ENCODE assay signal across 29 cellular contexts in the genomic region with DNA sequence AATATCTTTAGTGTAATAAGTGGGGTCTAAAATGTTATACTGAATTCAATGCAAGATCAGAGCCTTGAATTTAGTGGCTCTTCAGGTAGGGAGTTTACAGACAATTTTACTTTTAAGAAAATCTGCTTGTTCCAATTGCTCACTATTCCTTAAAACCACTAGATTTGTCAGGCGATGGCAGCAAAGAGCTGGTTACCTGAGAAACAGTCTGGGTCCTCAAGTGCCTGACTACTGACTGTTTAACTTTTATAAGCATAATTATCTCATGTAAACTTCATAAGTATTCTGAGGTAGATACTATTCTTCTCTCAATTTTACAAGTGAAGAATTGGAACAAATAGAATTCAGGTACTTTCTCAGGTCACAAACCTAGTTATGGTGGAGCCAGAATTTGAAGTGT.
DNase-seq lines count a peak whose midpoint lies in the region; ATAC-seq and TF ChIP-seq lines count a peak whose summit lies in the region.
"Had no signal": no experiment of that assay in that cellular context is flagged by ENCODE, and none has a peak within 500 bp of the region (broad histone marks: within the 10 kb centered on the region; RNA-seq: fewer than 3 reads in every experiment).

No MANE protein-coding gene starts in this region.

- no peak overlapping the region for H3K4me3 Mint-ChIP-seq in activated CD4-positive, alpha-beta T cell treated with anti-CD3 and anti-CD28 coated beads, Interleukin-2, amount 10 ng/mL, durations not matched to agents 24 days and 14 days
- H3K4me3 Mint-ChIP-seq: activated CD4-positive, alpha-beta T cell treated with anti-CD3 and anti-CD28 coated beads for 36 hours; activated naive CD8-positive, alpha-beta T cell treated with anti-CD3 and anti-CD28 coated beads for 36 hours; CD4-positive, alpha-beta T cell; effector memory CD8-positive, alpha-beta T cell; natural killer cell; stimulated activated naive CD8-positive, alpha-beta T cell treated with anti-CD3 and anti-CD28 coated beads, Interleukin-15, Interleukin-2, amounts not matched to agents 100 ng/mL and 50 ng/mL, for 24 hours had no signal

- ATAC-seq in PC-3 (peak; percentile 33; the same call in 1 of the 2 replicates), heart right ventricle (no peak)
- ATAC-seq: activated CD4-positive, alpha-beta T cell treated with anti-CD3 and anti-CD28 coated beads for 36 hours; effector memory CD8-positive, alpha-beta T cell; natural killer cell had no signal

- no peaks in the 10 kb centered on the region for H3K4me1 Mint-ChIP-seq in activated CD4-positive, alpha-beta T cell treated with anti-CD3 and anti-CD28 coated beads, Interleukin-2, amount 10 ng/mL, durations not matched to agents 24 days and 14 days
- H3K4me1 Mint-ChIP-seq: activated CD4-positive, alpha-beta T cell treated with anti-CD3 and anti-CD28 coated beads for 36 hours; activated naive CD8-positive, alpha-beta T cell treated with anti-CD3 and anti-CD28 coated beads for 36 hours; natural killer cell had no signal

- no peaks in the 10 kb centered on the region for H3K9me2 ChIP-seq in PC-3 (replicated peaks; ENCODE audit: low read length)
- H3K9me2 ChIP-seq in hepatocyte (replicated peaks; ENCODE audit: insufficient read depth), result no peaks in the 10 kb centered on the region

- H3K27ac ChIP-seq in PC-3 (ENCODE audit: low read length) (no peak overlapping the region), hepatocyte (no peak overlapping the region), heart right ventricle (no peak overlapping the region)
- H3K27ac ChIP-seq: cardiac muscle cell, coronary artery, esophagus muscularis mucosa, skin epidermis had no signal

- no TSS peak for BruUV-seq in PC-3 (replicated peaks; lab: Mats Ljungman, UMichigan)

- H4K20me1 ChIP-seq in PC-3 (ENCODE audit: low read length) (no peaks in the 10 kb centered on the region), hepatocyte (ENCODE audit: insufficient read depth, poor library complexity, severe bottlenecking) (no peaks in the 10 kb centered on the region)

- no peaks in the 10 kb centered on the region for H3F3A ChIP-seq in PC-3 (ENCODE audit: low read length, unreplicated experiment)

- H3K79me2 ChIP-seq in PC-3 (ENCODE audit: low read length) (no peaks in the 10 kb centered on the region), hepatocyte (no peaks in the 10 kb centered on the region)

- POLR2A ChIA-PET in PC-3 (lab: Charles Lee; ENCODE audit: unreplicated experiment), result no interaction called here

- intact Hi-C loops in PC-3 (cut with micrococcal nuclease), result loop anchor here (1.0 kb wide), 1 partner anchor 446 kb away; no protein-coding TSS in a partner anchor
- intact Hi-C loops in heart right ventricle (cut with DNase I), result no loop called here
- intact Hi-C loops in activated CD4-positive, alpha-beta T cell treated with anti-CD3 and anti-CD28 coated beads, Interleukin-2, amount 10 ng/mL, durations not matched to agents 24 days and 14 days (cut with micrococcal nuclease), result no loop called here

- CTCF ChIA-PET in PC-3 (lab: Charles Lee), result interaction anchor here (0.6 kb wide), 1 partner anchor 447 kb away, joined by 3 read pairs; no protein-coding TSS in a partner anchor

- H3K4me2 ChIP-seq in PC-3 (ENCODE audit: low read length) (no peak overlapping the region), hepatocyte (no peak overlapping the region)

- no peaks in the 10 kb centered on the region for H3K36me3 Mint-ChIP-seq in activated CD4-positive, alpha-beta T cell treated with anti-CD3 and anti-CD28 coated beads, Interleukin-2, amount 10 ng/mL, durations not matched to agents 24 days and 14 days (ENCODE audit: low read depth)
- H3K36me3 Mint-ChIP-seq: natural killer cell had no signal

- WGBS in hepatocyte (ENCODE audit: low lambda C conversion rate, missing lambda C conversion rate), result 37% methylated on average over 1 of the region's 1 CpG
- WGBS in heart right ventricle, 2 donors, result 50 to 67% methylated on average over 1 of the region's 1 CpG

- H3K4me1 ChIP-seq in PC-3 (ENCODE audit: insufficient read depth, low read length) (no peaks in the 10 kb centered on the region), hepatocyte (ENCODE audit: insufficient read depth) (no peaks in the 10 kb centered on the region), heart right ventricle (no peaks in the 10 kb centered on the region)
- H3K4me1 ChIP-seq: esophagus muscularis mucosa had no signal

- no peaks in the 10 kb centered on the region for H3K27me3 Mint-ChIP-seq in activated CD4-positive, alpha-beta T cell treated with anti-CD3 and anti-CD28 coated beads, Interleukin-2, amount 10 ng/mL, durations not matched to agents 24 days and 14 days
- H3K27me3 Mint-ChIP-seq: activated CD4-positive, alpha-beta T cell treated with anti-CD3 and anti-CD28 coated beads for 36 hours; activated naive CD8-positive, alpha-beta T cell treated with anti-CD3 and anti-CD28 coated beads for 36 hours; CD4-positive, alpha-beta T cell; effector memory CD8-positive, alpha-beta T cell; stimulated activated naive CD8-positive, alpha-beta T cell treated with anti-CD3 and anti-CD28 coated beads, Interleukin-15, Interleukin-2, amounts not matched to agents 100 ng/mL and 50 ng/mL, for 24 hours had no signal

- no peaks in the 10 kb centered on the region for H3K9me3 Mint-ChIP-seq in activated CD4-positive, alpha-beta T cell treated with anti-CD3 and anti-CD28 coated beads, Interleukin-2, amount 10 ng/mL, durations not matched to agents 24 days and 14 days
- H3K9me3 Mint-ChIP-seq: activated naive CD8-positive, alpha-beta T cell treated with anti-CD3 and anti-CD28 coated beads for 36 hours; CD4-positive, alpha-beta T cell; effector memory CD8-positive, alpha-beta T cell; natural killer cell; stimulated activated naive CD8-positive, alpha-beta T cell treated with anti-CD3 and anti-CD28 coated beads, Interleukin-15, Interleukin-2, amounts not matched to agents 100 ng/mL and 50 ng/mL, for 24 hours had no signal

- DNase-seq in NCI-H2107 treated with DMSO at 0.1 percent for 48 hours (lab: John Stamatoyannopoulos, UW; ENCODE audit: unreplicated experiment) (peak; percentile 1), NCI-H2107 (lab: John Stamatoyannopoulos, UW) (no peak), PC-3 (peak; percentile 14), hepatocyte (ENCODE audit: low spot score) (no peak), renal cortical epithelial cell (ENCODE audit: low read depth) (peak; percentile 4), heart right ventricle (no peak), NCI-H1930 (lab: John Stamatoyannopoulos, UW) (no peak)
- no peak for DNase-seq in activated CD4-positive, alpha-beta T cell treated with anti-CD3 and anti-CD28 coated beads, Interleukin-2, amount 10 ng/mL, durations not matched to agents 24 days and 14 days
- DNase-seq: 8988T; activated CD4-positive, alpha-beta T cell treated with anti-CD3 and anti-CD28 coated beads for 36 hours; activated effector memory CD4-positive, alpha-beta T cell treated with Interleukin-2 at 50 U/mL for 16 hours; activated naive CD8-positive, alpha-beta T cell treated with anti-CD3 and anti-CD28 coated beads for 36 hours; activated T-cell treated with anti-CD3 and anti-CD28 coated beads for 4 hours; aorta; CD4-positive, alpha-beta T cell; DMS 273 treated with DMSO at 0.1 percent for 48 hours; effector memory CD8-positive, alpha-beta T cell; foreskin melanocyte; GDM1; hypothalamus; Karpas-422; natural killer cell; retina; Right ventricle myocardium superior had no signal

- TF ChIP-seq CTCF in PC-3 (conservative IDR thresholded peaks at IDR 0.05; ENCODE audit: low read depth, low read length), result no peak
- peak; percentile 27 for TF ChIP-seq CTCF in hepatocyte (IDR thresholded peaks at IDR 0.05; ENCODE audit: poor library complexity)
- TF ChIP-seq CTCF in heart right ventricle (IDR thresholded peaks at IDR 0.05), result peak in 2 of 9 donors; percentile 6 to 19

- H3K9ac ChIP-seq in PC-3 (ENCODE audit: low read length), result no peak overlapping the region

- H3K36me3 ChIP-seq in PC-3 (ENCODE audit: low read depth, low read length) (no peaks in the 10 kb centered on the region), hepatocyte (replicated peaks; ENCODE audit: insufficient read depth, low read depth) (no peaks in the 10 kb centered on the region), heart right ventricle (no peaks in the 10 kb centered on the region)
- H3K36me3 ChIP-seq: cardiac muscle cell, esophagus muscularis mucosa had no signal

- no peak overlapping the region for H3K4me3 ChIP-seq in PC-3 (ENCODE audit: low read length)
- no peak overlapping the region for H3K4me3 ChIP-seq in hepatocyte
- H3K4me3 ChIP-seq in heart right ventricle, result no peak overlapping the region
- H3K4me3 ChIP-seq: cardiac muscle cell, coronary artery, esophagus muscularis mucosa, skin epidermis had no signal

- H3K9me3 ChIP-seq in PC-3 (ENCODE audit: low read length) (no peaks in the 10 kb centered on the region), hepatocyte (ENCODE audit: low read depth) (no peaks in the 10 kb centered on the region), heart right ventricle (no peaks in the 10 kb centered on the region)
- H3K9me3 ChIP-seq: esophagus muscularis mucosa had no signal

- no peak overlapping the region for H3K27ac Mint-ChIP-seq in activated CD4-positive, alpha-beta T cell treated with anti-CD3 and anti-CD28 coated beads, Interleukin-2, amount 10 ng/mL, durations not matched to agents 24 days and 14 days
- H3K27ac Mint-ChIP-seq: activated CD4-positive, alpha-beta T cell treated with anti-CD3 and anti-CD28 coated beads for 36 hours; activated naive CD8-positive, alpha-beta T cell treated with anti-CD3 and anti-CD28 coated beads for 36 hours; CD4-positive, alpha-beta T cell; effector memory CD8-positive, alpha-beta T cell; natural killer cell; stimulated activated naive CD8-positive, alpha-beta T cell treated with anti-CD3 and anti-CD28 coated beads, Interleukin-15, Interleukin-2, amounts not matched to agents 100 ng/mL and 50 ng/mL, for 24 hours had no signal

- H3K27me3 ChIP-seq in PC-3 (ENCODE audit: low read length) (no peaks in the 10 kb centered on the region), hepatocyte (no peaks in the 10 kb centered on the region), heart right ventricle (no peaks in the 10 kb centered on the region)
- H3K27me3 ChIP-seq: cardiac muscle cell, esophagus muscularis mucosa had no signal

- H2AFZ ChIP-seq in PC-3 (ENCODE audit: low read length), result no peak overlapping the region
- no peak overlapping the region for H2AFZ ChIP-seq in hepatocyte

Comparison
In these comparisons a context has a peak if more than half of its experiments do, and no peak if none do; other contexts are left out.
1. DNase-seq: peak in NCI-H2107 treated with DMSO at 0.1 percent for 48 hours (single experiment), PC-3 (single experiment) and renal cortical epithelial cell (single experiment); none in NCI-H2107 (single experiment), hepatocyte (single experiment), heart right ventricle (0 of 2), NCI-H1930 (0 of 2) and activated CD4-positive, alpha-beta T cell treated with anti-CD3 and anti-CD28 coated beads, Interleukin-2, amount 10 ng/mL, durations not matched to agents 24 days and 14 days (single experiment).